ENCODE assay signal across 1 cellular context in genomic region chr14:60090864-60091519, GRCh38.
TF ChIP-seq lines count a peak whose summit lies in the region.

No MANE protein-coding gene starts in this region.

TF ChIP-seq in HepG2, 621 proteins besides CTCF, POLR2A, EP300 and RAD21 (continued from another document):
- TF ChIP-seq ZNF710 (CRISPR knock-in tag; IDR thresholded peaks at IDR 0.05; ENCODE audit: borderline replicate concordance), result 0 out of 2 replicates have a peak, but pooled peaks have one; percentile 5
TF ChIP-seq in HepG2: peak in this region for 5.
